13 cellular contexts compared by ENCODE assay signal in the genomic region with DNA sequence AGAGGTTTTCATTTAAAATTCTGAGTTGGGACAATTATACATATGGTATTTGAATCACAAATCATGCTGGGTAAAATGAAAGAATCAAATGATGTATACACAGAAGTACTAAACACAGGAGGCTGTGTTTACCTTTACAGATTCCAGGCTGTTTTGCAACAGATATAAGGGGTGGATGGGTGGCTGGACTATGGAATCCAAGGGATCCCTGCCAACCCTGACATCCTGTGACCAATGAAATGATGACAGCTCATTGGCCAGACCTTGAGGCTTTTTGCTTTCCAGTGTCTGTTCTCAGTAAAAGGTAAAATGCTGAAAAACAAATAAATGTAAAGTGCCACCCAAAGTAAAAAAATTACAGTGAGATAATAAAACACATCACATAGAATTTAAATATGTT. TPM values are rescaled to one million over a fixed set of nuclear protein-coding genes. Genes with fewer than 3 reads are reported as not detected.
DNase-seq lines count a peak whose midpoint lies in the region; ATAC-seq and TF ChIP-seq lines count a peak whose summit lies in the region.
"Had no signal": no experiment of that assay in that cellular context is flagged by ENCODE, and none has a peak within 500 bp of the region (broad histone marks: within the 10 kb centered on the region; RNA-seq: fewer than 3 reads in every experiment).

No MANE protein-coding gene starts in this region.

- DNase-seq in COLO829 (ENCODE audit: low spot score) (peak; percentile 48), LHCN-M2 (ENCODE audit: low read depth) (peak; percentile 9), coronary artery (ENCODE audit: low spot score) (no peak), right lobe of liver (peak in 1 of 3 donors; percentile 28), SK-N-DZ (ENCODE audit: low spot score) (no peak), iPS-NIHi7 (ENCODE audit: extremely low spot score) (no peak)
- no peak for DNase-seq in stimulated activated CD8-positive, alpha-beta memory T cell treated with anti-CD3 and anti-CD28 coated beads, Interleukin-4, amount 100 ng/mL, for 48 hours
- DNase-seq: activated naive CD4-positive, alpha-beta T cell treated with anti-CD3 and anti-CD28 coated beads for 36 hours; Kasumi-1; left colon; upper lobe of right lung had no signal

- TF ChIP-seq CTCF in coronary artery (IDR thresholded peaks at IDR 0.05) (no peak), right lobe of liver (IDR thresholded peaks at IDR 0.05) (no peak)

- no peak for TF ChIP-seq POLR2A in right lobe of liver (IDR thresholded peaks at IDR 0.05)

- H3K4me1 ChIP-seq in right lobe of liver, result no peaks in the 10 kb centered on the region
- H3K4me1 ChIP-seq: prostate gland, upper lobe of right lung had no signal

- no peaks in the 10 kb centered on the region for H3K9me3 ChIP-seq in right lobe of liver
- H3K9me3 ChIP-seq: prostate gland, upper lobe of right lung had no signal

- H3K27ac ChIP-seq in coronary artery (peak overlapping the region; percentile 43 to 70), right lobe of liver (no peak overlapping the region)
- H3K27ac ChIP-seq: prostate gland, upper lobe of right lung had no signal

- ATAC-seq in right lobe of liver (peak; percentile 53 to 95 (median 71)), HG03025 (IDR thresholded peaks at IDR 0.05; ENCODE audit: low FRiP score, unreplicated experiment) (no peak)
- ATAC-seq: left colon, upper lobe of right lung had no signal

- intact Hi-C loops in right lobe of liver (cut with DNase I), result no loop called here

- no peaks in the 10 kb centered on the region for H3K36me3 ChIP-seq in right lobe of liver
- H3K36me3 ChIP-seq: prostate gland, upper lobe of right lung had no signal

- no peaks in the 10 kb centered on the region for H3K27me3 ChIP-seq in right lobe of liver
- H3K27me3 ChIP-seq: upper lobe of right lung had no signal

- H3K4me3 ChIP-seq in coronary artery (peak overlapping the region; percentile 29), right lobe of liver (no peak overlapping the region)
- H3K4me3 ChIP-seq: prostate gland, upper lobe of right lung had no signal

RNA-seq across cellular contexts. Expression of gene DDI1, which starts 3.3 kb away (rescaled TPM):
- total RNA-seq in LHCN-M2 (2014; rRNA removed) (not detected in 2 replicates), right lobe of liver (not detected)
- not detected for polyA plus RNA-seq in LHCN-M2 (2012)
- not detected in 2 replicates for polyA plus RNA-seq in SK-N-DZ (2014; cell fraction: cytosol; rRNA removed)
- not detected in 2 replicates for polyA plus RNA-seq in SK-N-DZ (2014; cell fraction: nucleus; rRNA removed)
- total RNA-seq: activated naive CD4-positive, alpha-beta T cell treated with anti-CD3 and anti-CD28 coated beads for 36 hours; left colon; upper lobe of right lung had no signal

Comparison
In these comparisons a context has a peak if more than half of its experiments do, and no peak if none do; other contexts are left out.
1. DNase-seq: peak in COLO829 (single experiment) and LHCN-M2 (single experiment); none in coronary artery (single experiment), SK-N-DZ (single experiment), iPS-NIHi7 (single experiment) and stimulated activated CD8-positive, alpha-beta memory T cell treated with anti-CD3 and anti-CD28 coated beads, Interleukin-4, amount 100 ng/mL, for 48 hours (single experiment).
2. H3K27ac ChIP-seq: peak in coronary artery (2 of 2); none in right lobe of liver (0 of 3).